10 cellular contexts compared by ENCODE assay signal in the genomic region with DNA sequence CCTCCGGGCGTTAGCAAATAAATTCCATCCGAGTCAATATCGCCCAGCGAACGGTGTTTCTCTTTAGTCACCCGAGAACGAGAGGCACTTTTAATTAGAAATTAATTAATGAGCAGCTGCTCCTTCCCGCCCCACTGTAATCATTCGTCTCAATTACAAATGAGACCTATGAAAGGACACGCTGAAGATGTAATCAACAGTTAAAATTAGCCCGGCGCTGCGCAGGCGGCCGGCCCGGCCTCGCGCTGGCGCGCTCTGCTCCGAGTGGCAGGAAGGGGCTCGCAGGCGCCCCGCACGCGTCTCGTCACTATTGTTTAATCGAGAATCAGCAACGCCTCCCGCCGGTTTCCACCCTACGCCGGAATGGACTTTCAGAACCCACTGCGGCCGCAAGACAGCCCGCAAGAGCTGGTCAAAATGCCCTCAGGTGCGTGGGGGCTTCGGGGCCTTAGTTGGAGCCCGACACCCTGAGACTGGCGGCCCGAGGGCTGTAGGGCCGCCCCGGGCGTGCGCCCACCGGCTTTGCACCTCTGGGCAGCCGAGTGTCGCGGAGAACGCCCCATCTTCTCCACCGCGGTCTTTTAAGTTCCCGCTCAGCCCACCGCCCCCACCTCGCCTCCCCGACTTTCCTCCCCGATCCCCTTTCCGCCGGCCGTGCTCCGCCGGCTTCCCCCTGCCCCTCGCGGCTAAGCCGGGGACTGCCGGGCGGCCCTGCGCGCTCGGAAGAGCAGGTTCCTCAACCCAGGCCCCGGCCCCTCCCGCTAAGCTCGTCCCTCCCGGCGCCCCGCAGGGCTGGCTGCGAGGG. TPM values are rescaled to one million over a fixed set of nuclear protein-coding genes. Genes with fewer than 3 reads are reported as not detected.
A peak's percentile ranks its signal among the peaks of the same experiment; 100 is the strongest.
DNase-seq lines count a peak whose midpoint lies in the region; ATAC-seq and TF ChIP-seq lines count a peak whose summit lies in the region.
"Had no signal": no experiment of that assay in that cellular context is flagged by ENCODE, and none has a peak within 500 bp of the region (broad histone marks: within the 10 kb centered on the region; RNA-seq: fewer than 3 reads in every experiment).

No MANE protein-coding gene starts in this region.

- peak overlapping the region in 1 of 2 donors; percentile 50 for H3K4me3 Mint-ChIP-seq in stimulated activated naive CD8-positive, alpha-beta T cell treated with anti-CD3 and anti-CD28 coated beads, Interleukin-15, amount 100 ng/mL, for 72 hours
- H3K4me3 Mint-ChIP-seq in activated CD8-positive, alpha-beta memory T cell treated with anti-CD3 and anti-CD28 coated beads, Interleukin-2, amount 10 ng/mL, durations not matched to agents 7 days and 5 days, result no peak overlapping the region

- no peaks in the 10 kb centered on the region for H3K36me3 Mint-ChIP-seq in activated CD8-positive, alpha-beta memory T cell treated with anti-CD3 and anti-CD28 coated beads, Interleukin-2, amount 10 ng/mL, durations not matched to agents 7 days and 5 days

- H3K9me3 Mint-ChIP-seq in stimulated activated naive CD8-positive, alpha-beta T cell treated with anti-CD3 and anti-CD28 coated beads, Interleukin-15, amount 100 ng/mL, for 72 hours, result no peaks in the 10 kb centered on the region
- H3K9me3 Mint-ChIP-seq in activated CD8-positive, alpha-beta memory T cell treated with anti-CD3 and anti-CD28 coated beads, Interleukin-2, amount 10 ng/mL, durations not matched to agents 7 days and 5 days (ENCODE audit: low read depth), result no peaks in the 10 kb centered on the region

- ATAC-seq in stimulated activated naive CD8-positive, alpha-beta T cell treated with anti-CD3 and anti-CD28 coated beads, Interleukin-15, amount 100 ng/mL, for 72 hours, result peak; percentile 48
- no peak for ATAC-seq in stimulated activated naive CD8-positive, alpha-beta T cell treated with anti-CD3 and anti-CD28 coated beads, Interleukin-15, Interleukin-2, amounts not matched to agents 100 U/mL and 50 U/mL, for 24 hours
- ATAC-seq in GM21717 (IDR thresholded peaks at IDR 0.05; ENCODE audit: unreplicated experiment) (no peak), left lobe of liver (no peak)
- no peak for ATAC-seq in activated CD8-positive, alpha-beta memory T cell treated with anti-CD3 and anti-CD28 coated beads, Interleukin-2, amount 10 ng/mL, durations not matched to agents 7 days and 5 days

- H3K27me3 ChIP-seq in brain microvascular endothelial cell (replicated peaks) (peaks cover 88% of the 10 kb centered on the region), kidney epithelial cell (ENCODE audit: control insufficient read depth, insufficient read depth, low read length) (peaks cover 91% of the 10 kb centered on the region), colonic mucosa (peaks cover 90% of the 10 kb centered on the region)

- TF ChIP-seq CTCF in brain microvascular endothelial cell (IDR thresholded peaks at IDR 0.05; ENCODE audit: low read depth, low read length, missing control alignments) (peak; percentile 33), kidney epithelial cell (IDR thresholded peaks at IDR 0.05; ENCODE audit: insufficient read depth, low read length, poor library complexity, severe bottlenecking) (peak; percentile 17), colonic mucosa (IDR thresholded peaks at IDR 0.05) (no peak)

- H3K4me3 ChIP-seq in brain microvascular endothelial cell (ENCODE audit: low read depth, low read length) (no peak overlapping the region), kidney epithelial cell (ENCODE audit: low read depth, low read length) (no peak overlapping the region), colonic mucosa (no peak overlapping the region)

- in situ Hi-C loops in brain microvascular endothelial cell (cut with HindIII; ENCODE audit: low pct_ligation_motif_present, low sequenced_read_pairs), result no loop called here

- H3K9ac ChIP-seq in colonic mucosa (ENCODE audit: low read depth in 2 of 2, low read length in 2 of 2), result no peak overlapping the region

- H3K27me3 Mint-ChIP-seq in stimulated activated naive CD8-positive, alpha-beta T cell treated with anti-CD3 and anti-CD28 coated beads, Interleukin-15, amount 100 ng/mL, for 72 hours, result peaks cover 93% of the 10 kb centered on the region
- H3K27me3 Mint-ChIP-seq in activated CD8-positive, alpha-beta memory T cell treated with anti-CD3 and anti-CD28 coated beads, Interleukin-2, amount 10 ng/mL, durations not matched to agents 7 days and 5 days, result peaks cover 64% of the 10 kb centered on the region

- H3K36me3 ChIP-seq in brain microvascular endothelial cell (replicated peaks), result no peaks in the 10 kb centered on the region
- H3K36me3 ChIP-seq in kidney epithelial cell (ENCODE audit: control insufficient read depth, insufficient read depth, low read length), result no peaks in the 10 kb centered on the region
- H3K36me3 ChIP-seq in colonic mucosa, result no peaks in the 10 kb centered on the region
- H3K36me3 ChIP-seq: neutrophil had no signal

- H3K9me3 ChIP-seq in colonic mucosa, result no peaks in the 10 kb centered on the region
- H3K9me3 ChIP-seq: neutrophil had no signal

- H3K4me1 Mint-ChIP-seq in stimulated activated naive CD8-positive, alpha-beta T cell treated with anti-CD3 and anti-CD28 coated beads, Interleukin-15, amount 100 ng/mL, for 72 hours, result peaks cover 45% of the 10 kb centered on the region
- H3K4me1 Mint-ChIP-seq in activated CD8-positive, alpha-beta memory T cell treated with anti-CD3 and anti-CD28 coated beads, Interleukin-2, amount 10 ng/mL, durations not matched to agents 7 days and 5 days, result no peaks in the 10 kb centered on the region

- no peak for DNase-seq in stimulated activated naive CD8-positive, alpha-beta T cell treated with anti-CD3 and anti-CD28 coated beads, Interleukin-15, amount 100 ng/mL, for 72 hours
- no peak for DNase-seq in stimulated activated naive CD8-positive, alpha-beta T cell treated with anti-CD3 and anti-CD28 coated beads, Interleukin-15, Interleukin-2, amounts not matched to agents 100 U/mL and 50 U/mL, for 24 hours
- DNase-seq in brain microvascular endothelial cell (no peak), kidney epithelial cell (ENCODE audit: low read depth) (no peak), left lobe of liver (ENCODE audit: low spot score) (no peak), colonic mucosa (no peak)
- no peak for DNase-seq in activated CD8-positive, alpha-beta memory T cell treated with anti-CD3 and anti-CD28 coated beads, Interleukin-2, amount 10 ng/mL, durations not matched to agents 7 days and 5 days

- CTCF ChIA-PET in activated CD8-positive, alpha-beta memory T cell treated with anti-CD3 and anti-CD28 coated beads, Interleukin-2, amount 10 ng/mL, durations not matched to agents 7 days and 5 days (lab: Charles Lee), result interaction anchor here (0.6 kb wide), 1 partner anchor 1713 kb away, joined by 3 read pairs; no protein-coding TSS in a partner anchor

- H3K27ac ChIP-seq in brain microvascular endothelial cell, result no peak overlapping the region
- H3K27ac ChIP-seq in colonic mucosa, result no peak overlapping the region
- H3K27ac ChIP-seq: neutrophil had no signal

- no peak overlapping the region for H3K27ac Mint-ChIP-seq in stimulated activated naive CD8-positive, alpha-beta T cell treated with anti-CD3 and anti-CD28 coated beads, Interleukin-15, amount 100 ng/mL, for 72 hours
- no peak overlapping the region for H3K27ac Mint-ChIP-seq in activated CD8-positive, alpha-beta memory T cell treated with anti-CD3 and anti-CD28 coated beads, Interleukin-2, amount 10 ng/mL, durations not matched to agents 7 days and 5 days

- intact Hi-C loops in colonic mucosa (cut with DNase I), result no loop called here

- H3K4me1 ChIP-seq in colonic mucosa, result no peaks in the 10 kb centered on the region

RNA-seq across cellular contexts. Expression of gene IRX4, which starts 0.6 kb away (rescaled TPM):
- total RNA-seq in kidney epithelial cell (0.92 and 4.2 TPM in 2 replicates), left lobe of liver (not detected), colonic mucosa (not detected)
- not detected for total RNA-seq in activated CD8-positive, alpha-beta memory T cell treated with anti-CD3 and anti-CD28 coated beads, Interleukin-2, amount 10 ng/mL, durations not matched to agents 7 days and 5 days
- total RNA-seq: urinary bladder had no signal
